Comparison of ENCODE assay signal across 15 cellular contexts in genomic region chr21:40516336-40516735, GRCh38.
A peak's percentile ranks its signal among the peaks of the same experiment; 100 is the strongest.
DNase-seq lines count a peak whose midpoint lies in the region; ATAC-seq and TF ChIP-seq lines count a peak whose summit lies in the region.
"Had no signal": no experiment of that assay in that cellular context is flagged by ENCODE, and none has a peak within 500 bp of the region (broad histone marks: within the 10 kb centered on the region; RNA-seq: fewer than 3 reads in every experiment).

No MANE protein-coding gene starts in this region.

- peak overlapping the region in 4 of 5 experiments; percentile 48 to 95 (median 80) for H3K27ac Mint-ChIP-seq in brain
- peak overlapping the region; percentile 32 for H3K27ac Mint-ChIP-seq in neural crest cell (ENCODE audit: unreplicated experiment)
- H3K27ac Mint-ChIP-seq: activated CD8-positive, alpha-beta memory T cell treated with anti-CD3 and anti-CD28 coated beads, Interleukin-2, amount 10 ng/mL, durations not matched to agents 7 days and 5 days; activated naive CD4-positive, alpha-beta T cell treated with anti-CD3 and anti-CD28 coated beads, Interleukin-2, amount 50 U/mL, for 24 hours had no signal

- no peaks in the 10 kb centered on the region for H3K79me2 ChIP-seq in osteoblast (ENCODE audit: insufficient read depth, low read length)

- no peaks in the 10 kb centered on the region for H3K4me1 ChIP-seq in osteoblast (ENCODE audit: insufficient read depth, low read length)

- H4K20me1 ChIP-seq in osteoblast (ENCODE audit: insufficient read depth, low read length) = no peaks in the 10 kb centered on the region

- H3K9me3 ChIP-seq in osteoblast (ENCODE audit: low read depth, low read length) = no peaks in the 10 kb centered on the region
- H3K9me3 ChIP-seq: thoracic aorta had no signal

- ATAC-seq in HG03135 (IDR thresholded peaks at IDR 0.05; ENCODE audit: unreplicated experiment) = no peak
- ATAC-seq: activated CD8-positive, alpha-beta memory T cell treated with anti-CD3 and anti-CD28 coated beads, Interleukin-2, amount 10 ng/mL, durations not matched to agents 7 days and 5 days had no signal

- H3K4me3 Mint-ChIP-seq in brain (peak overlapping the region in 1 of 5 experiments; percentile 61), neural crest cell (no peak overlapping the region)
- H3K4me3 Mint-ChIP-seq: activated CD8-positive, alpha-beta memory T cell treated with anti-CD3 and anti-CD28 coated beads, Interleukin-2, amount 10 ng/mL, durations not matched to agents 7 days and 5 days; activated naive CD4-positive, alpha-beta T cell treated with anti-CD3 and anti-CD28 coated beads, Interleukin-2, amount 50 U/mL, for 24 hours had no signal

- no peaks in the 10 kb centered on the region for H3K36me3 Mint-ChIP-seq in brain
- H3K36me3 Mint-ChIP-seq in neural crest cell (ENCODE audit: low read depth) = no peaks in the 10 kb centered on the region
- H3K36me3 Mint-ChIP-seq: activated CD8-positive, alpha-beta memory T cell treated with anti-CD3 and anti-CD28 coated beads, Interleukin-2, amount 10 ng/mL, durations not matched to agents 7 days and 5 days; activated naive CD4-positive, alpha-beta T cell treated with anti-CD3 and anti-CD28 coated beads, Interleukin-2, amount 50 U/mL, for 24 hours had no signal

- H2AFZ ChIP-seq in osteoblast (ENCODE audit: low read length) = no peak overlapping the region

- H3K9me3 Mint-ChIP-seq in brain (peaks cover 0 to 17% (median 4%) of the 10 kb centered on the region in 5 experiments), neural crest cell (peaks cover 2% of the 10 kb centered on the region)

- no peaks in the 10 kb centered on the region for H3K36me3 ChIP-seq in osteoblast (ENCODE audit: insufficient read depth, low read length)
- H3K36me3 ChIP-seq: thoracic aorta had no signal

- TF ChIP-seq CTCF in brain (conservative IDR thresholded peaks at IDR 0.05) (no peak), neural crest cell (conservative IDR thresholded peaks at IDR 0.05) (no peak), osteoblast (IDR thresholded peaks at IDR 0.05; ENCODE audit: extremely low read depth, low read depth, low read length) (no peak)

- no peak overlapping the region for H3K4me3 ChIP-seq in osteoblast (ENCODE audit: insufficient read depth, low read length)
- H3K4me3 ChIP-seq: lung, thoracic aorta had no signal

- H3K27me3 ChIP-seq in osteoblast (ENCODE audit: insufficient read depth, low read length) = no peaks in the 10 kb centered on the region

- no peak overlapping the region for H3K27ac ChIP-seq in osteoblast (ENCODE audit: low read depth, low read length)
- H3K27ac ChIP-seq: KMS-11, thoracic aorta had no signal

- no peak overlapping the region for H3K4me2 ChIP-seq in osteoblast (ENCODE audit: insufficient read depth, low read length)
- H3K4me2 ChIP-seq: KMS-11 had no signal

- peaks cover 4% of the 10 kb centered on the region for H3K27me3 Mint-ChIP-seq in brain
- H3K27me3 Mint-ChIP-seq in neural crest cell (ENCODE audit: low read depth) = no peaks in the 10 kb centered on the region
- H3K27me3 Mint-ChIP-seq: activated CD8-positive, alpha-beta memory T cell treated with anti-CD3 and anti-CD28 coated beads, Interleukin-2, amount 10 ng/mL, durations not matched to agents 7 days and 5 days had no signal

- DNase-seq in ELF-1 (ENCODE audit: low read depth, low spot score) (peak; percentile 8), MV-4-11 (lab: John Stamatoyannopoulos, UW) (peak; percentile 83), neural crest cell (ENCODE audit: low read depth, low spot score) (no peak), osteoblast (ENCODE audit: insufficient read length, low spot score, missing footprints) (no peak)
- no peak for DNase-seq in stimulated activated naive CD4-positive, alpha-beta T cell (lab: John Stamatoyannopoulos, UW)
- DNase-seq: activated CD8-positive, alpha-beta memory T cell treated with anti-CD3 and anti-CD28 coated beads, Interleukin-2, amount 10 ng/mL, durations not matched to agents 7 days and 5 days; central memory CD4-positive, alpha-beta T cell; NCI-H345; stimulated activated CD4-positive, alpha-beta T cell treated with anti-CD3 and anti-CD28 coated beads, Interleukin-12 subunit alpha, Interleukin-12 subunit beta, amount 100 ng/mL, for 4 hours had no signal

- H3K4me1 Mint-ChIP-seq in brain (peaks cover 14% of the 10 kb centered on the region), neural crest cell (peaks cover 18% of the 10 kb centered on the region)
- H3K4me1 Mint-ChIP-seq: activated CD8-positive, alpha-beta memory T cell treated with anti-CD3 and anti-CD28 coated beads, Interleukin-2, amount 10 ng/mL, durations not matched to agents 7 days and 5 days; activated naive CD4-positive, alpha-beta T cell treated with anti-CD3 and anti-CD28 coated beads, Interleukin-2, amount 50 U/mL, for 24 hours had no signal

Comparison
In these comparisons a context has a peak if more than half of its experiments do, and no peak if none do; other contexts are left out.
1. DNase-seq: peak in ELF-1 (single experiment) and MV-4-11 (single experiment); none in neural crest cell (single experiment), stimulated activated naive CD4-positive, alpha-beta T cell (0 of 6) and osteoblast (single experiment).